In genomic region chr19:35011737-35012682, GRCh38 we compare ENCODE assay signal across 16 cellular contexts. TPM values are rescaled to one million over a fixed set of nuclear protein-coding genes. Genes with fewer than 3 reads are reported as not detected.
DNase-seq lines count a peak whose midpoint lies in the region; ATAC-seq and TF ChIP-seq lines count a peak whose summit lies in the region.
"Had no signal": no experiment of that assay in that cellular context is flagged by ENCODE, and none has a peak within 500 bp of the region (broad histone marks: within the 10 kb centered on the region; RNA-seq: fewer than 3 reads in every experiment).

No MANE protein-coding gene starts in this region.

- ATAC-seq in activated CD4-positive, alpha-beta T cell treated with anti-CD3 and anti-CD28 coated beads for 36 hours = no peak
- ATAC-seq in T-helper 17 cell = no peak
- no peak for ATAC-seq in GM18907 (IDR thresholded peaks at IDR 0.05; ENCODE audit: unreplicated experiment)

- H4K8ac ChIP-seq in mesenchymal stem cell (ENCODE audit: low read length) = no peak overlapping the region

- peaks cover 28 to 100% (median 80%) of the 10 kb centered on the region in 6 donors for H3K4me1 ChIP-seq in spleen
- peaks cover 4% of the 10 kb centered on the region for H3K4me1 ChIP-seq in mesenchymal stem cell (ENCODE audit: control insufficient read depth, insufficient read depth, low read depth, low read length)
- H3K4me1 ChIP-seq: foreskin keratinocyte had no signal

- no peak for DNase-seq in activated CD4-positive, alpha-beta T cell treated with anti-CD3 and anti-CD28 coated beads for 36 hours
- no peak for DNase-seq in activated CD4-positive, alpha-beta T cell treated with anti-CD3 and anti-CD28 coated beads for 48 hours
- DNase-seq in T-helper 17 cell (no peak), endothelial cell (ENCODE audit: low spot score) (no peak), spleen (no peak), mesenchymal stem cell (no peak)
- no peak for DNase-seq in stimulated activated CD4-positive, alpha-beta T cell treated with anti-CD3 and anti-CD28 coated beads, Interleukin-4, amount 100 ng/mL, for 24 hours
- DNase-seq: foreskin keratinocyte had no signal

- H3K9me3 ChIP-seq in T-helper 17 cell (ENCODE audit: control insufficient read depth, low read length, poor library complexity, severe bottlenecking) = no peaks in the 10 kb centered on the region
- H3K9me3 ChIP-seq in spleen = no peaks in the 10 kb centered on the region
- H3K9me3 ChIP-seq in mesenchymal stem cell (ENCODE audit: control insufficient read depth, low read length) = no peaks in the 10 kb centered on the region
- H3K9me3 ChIP-seq: adrenal gland, right lobe of liver, thoracic aorta had no signal

- H3K18ac ChIP-seq in mesenchymal stem cell (ENCODE audit: low read depth in 1 of 2, low read length in 2 of 2) = no peak overlapping the region

- peak overlapping the region; percentile 44 to 99 (median 73) for H3K27ac ChIP-seq in spleen
- H3K27ac ChIP-seq in mesenchymal stem cell (ENCODE audit: low read length, poor library complexity, severe bottlenecking) = no peak overlapping the region
- H3K27ac ChIP-seq: foreskin keratinocyte, right lobe of liver, SK-N-MC, thoracic aorta had no signal

- peak overlapping the region; percentile 77 for H3K27ac Mint-ChIP-seq in activated CD4-positive, alpha-beta T cell treated with anti-CD3 and anti-CD28 coated beads for 36 hours
- H3K27ac Mint-ChIP-seq in T-helper 17 cell (peak overlapping the region; percentile 98), endothelial cell (ENCODE audit: unreplicated experiment) (peak overlapping the region; percentile 40)

- H3K4me3 ChIP-seq in spleen (peak overlapping the region in 1 of 8 donors; percentile 47), mesenchymal stem cell (ENCODE audit: insufficient read depth in 1 of 2, low read depth in 1 of 2, low read length in 2 of 2) (no peak overlapping the region)
- H3K4me3 ChIP-seq: adrenal gland, right lobe of liver, SK-N-MC, thoracic aorta had no signal

- intact Hi-C loops in activated CD4-positive, alpha-beta T cell treated with anti-CD3 and anti-CD28 coated beads for 36 hours (cut with DNase I, micrococcal nuclease) = loop anchor here in 1 of 2 experiments (5.0 kb wide), 1 partner anchor 280 kb away; the partner anchor contains the start of gene ZNF181
- intact Hi-C loops in spleen (cut with DNase I; ENCODE audit: low total_unique reads) = loop anchor here (2.0 kb wide), 1 partner anchor 39 kb away; no protein-coding TSS in a partner anchor

- H3K36me3 Mint-ChIP-seq in activated CD4-positive, alpha-beta T cell treated with anti-CD3 and anti-CD28 coated beads for 36 hours (ENCODE audit: low read depth) = peaks cover 63% of the 10 kb centered on the region
- H3K36me3 Mint-ChIP-seq in T-helper 17 cell (ENCODE audit: low read depth) (peaks cover 3% of the 10 kb centered on the region), endothelial cell (ENCODE audit: low read depth, unreplicated experiment) (peaks cover 40% of the 10 kb centered on the region)

- H4K91ac ChIP-seq in mesenchymal stem cell (ENCODE audit: low read length) = no peak overlapping the region

- H3K4ac ChIP-seq in mesenchymal stem cell (ENCODE audit: low read depth in 1 of 2, low read length in 2 of 2) = no peak overlapping the region

- H2BK120ac ChIP-seq in mesenchymal stem cell (ENCODE audit: low read depth, low read length) = no peak overlapping the region

- H3K27me3 Mint-ChIP-seq in activated CD4-positive, alpha-beta T cell treated with anti-CD3 and anti-CD28 coated beads for 36 hours = no peaks in the 10 kb centered on the region
- H3K27me3 Mint-ChIP-seq in T-helper 17 cell = no peaks in the 10 kb centered on the region
- H3K27me3 Mint-ChIP-seq in endothelial cell (ENCODE audit: unreplicated experiment) = peaks cover 7% of the 10 kb centered on the region

- 75 to 85% (median 80%) methylated on average over 9 to 18 of the region's 18 CpGs for WGBS in spleen, 5 donors
- 97% methylated on average over 17 of the region's 18 CpGs for WGBS in mesenchymal stem cell

- no peak overlapping the region for H3K23ac ChIP-seq in mesenchymal stem cell (ENCODE audit: low read length in 2 of 2)

- TF ChIP-seq CTCF in endothelial cell (IDR thresholded peaks at IDR 0.05; ENCODE audit: unreplicated experiment) (no peak), spleen (IDR thresholded peaks at IDR 0.05 in 8 of 11, conservative IDR thresholded peaks at IDR 0.05 in 3 of 11) (no peak)

- H3K9me3 Mint-ChIP-seq in activated CD4-positive, alpha-beta T cell treated with anti-CD3 and anti-CD28 coated beads for 36 hours (ENCODE audit: low read depth) = no peaks in the 10 kb centered on the region
- H3K9me3 Mint-ChIP-seq in endothelial cell (ENCODE audit: unreplicated experiment) = no peaks in the 10 kb centered on the region

- H3K27me3 ChIP-seq in spleen (replicated peaks in 1 of 7) (no peaks in the 10 kb centered on the region), mesenchymal stem cell (ENCODE audit: control insufficient read depth in 1 of 2, insufficient read depth in 1 of 2, low read length in 2 of 2) (no peaks in the 10 kb centered on the region)
- H3K27me3 ChIP-seq: adrenal gland, dorsolateral prefrontal cortex, foreskin keratinocyte, right lobe of liver had no signal

- peaks cover 67% of the 10 kb centered on the region for H3K4me1 Mint-ChIP-seq in activated CD4-positive, alpha-beta T cell treated with anti-CD3 and anti-CD28 coated beads for 36 hours
- H3K4me1 Mint-ChIP-seq in T-helper 17 cell (peaks cover 43% of the 10 kb centered on the region), endothelial cell (ENCODE audit: unreplicated experiment) (peaks cover 14% of the 10 kb centered on the region)

- H2AFZ ChIP-seq in mesenchymal stem cell (ENCODE audit: low read depth, low read length) = no peak overlapping the region

- CTCF ChIA-PET in activated CD4-positive, alpha-beta T cell treated with anti-CD3 and anti-CD28 coated beads for 36 hours (lab: Charles Lee) = interaction anchor here (0.7 to 10.4 kb wide), 9 partner anchors 11 to 106 kb away, joined by 4 to 124 read pairs (median 5); no protein-coding TSS in a partner anchor

- no peak overlapping the region for H2BK15ac ChIP-seq in mesenchymal stem cell (ENCODE audit: low read depth, poor library complexity, severe bottlenecking)

- TF ChIP-seq POLR2A in spleen (IDR thresholded peaks at IDR 0.05) = no peak

- POLR2A ChIA-PET in activated CD4-positive, alpha-beta T cell treated with anti-CD3 and anti-CD28 coated beads for 36 hours (lab: Charles Lee) = no interaction called here

- H3K4me3 Mint-ChIP-seq in activated CD4-positive, alpha-beta T cell treated with anti-CD3 and anti-CD28 coated beads for 36 hours = no peak overlapping the region
- H3K4me3 Mint-ChIP-seq in T-helper 17 cell (peak overlapping the region; percentile 95), endothelial cell (ENCODE audit: unreplicated experiment) (peak overlapping the region; percentile 56)

- H3K79me1 ChIP-seq in mesenchymal stem cell (replicated peaks; ENCODE audit: low read length, poor library complexity, severe bottlenecking) = peaks cover 35% of the 10 kb centered on the region

- H3K14ac ChIP-seq in mesenchymal stem cell (ENCODE audit: low read length in 2 of 2) = no peak overlapping the region

- no peak overlapping the region for H3K9ac ChIP-seq in mesenchymal stem cell (ENCODE audit: low read length)

- H3K36me3 ChIP-seq in spleen = peaks cover 3 to 93% (median 56%) of the 10 kb centered on the region in 6 donors
- peaks cover 56 to 74% of the 10 kb centered on the region in 2 experiments for H3K36me3 ChIP-seq in mesenchymal stem cell (ENCODE audit: control insufficient read depth in 1 of 2, insufficient read depth in 2 of 2, low read depth in 1 of 2, low read length in 2 of 2)

- H3K4me2 ChIP-seq in mesenchymal stem cell (ENCODE audit: low read length, poor library complexity, severe bottlenecking) = no peak overlapping the region

- H2BK12ac ChIP-seq in mesenchymal stem cell (ENCODE audit: low read length in 2 of 2) = no peak overlapping the region

- H2BK5ac ChIP-seq in mesenchymal stem cell (ENCODE audit: low read depth, low read length, poor library complexity, severe bottlenecking) = no peak overlapping the region

- H2AK5ac ChIP-seq in mesenchymal stem cell (ENCODE audit: low read length, severe bottlenecking) = no peak overlapping the region

RNA-seq across cellular contexts. Expression of gene GRAMD1A, which starts 11.9 kb away (rescaled TPM):
- 100 to 1,000 TPM; 185 to 227 TPM for total RNA-seq in activated CD4-positive, alpha-beta T cell treated with anti-CD3 and anti-CD28 coated beads for 36 hours
- total RNA-seq in T-helper 17 cell = 100 to 1,000 TPM; 153 to 162 TPM
- 156 TPM for total RNA-seq in endothelial cell (ENCODE audit: unreplicated experiment)
- 100 to 1,000 TPM in 5 of 7 donors, 10 to 100 TPM in 2; 80.3 to 177 (median 118) TPM for total RNA-seq in spleen
- 10 to 100 TPM; 30.0 to 63.2 (median 30.4) TPM for polyA plus RNA-seq in spleen
- polyA plus RNA-seq in mesenchymal stem cell (2013, experiment 1 of 2) = 54.4 TPM
- polyA plus RNA-seq in mesenchymal stem cell (2013, experiment 2 of 2) = 53.5 TPM

RNA-seq across cellular contexts. Expression of gene SCN1B, which starts 18.3 kb away (rescaled TPM):
- total RNA-seq in activated CD4-positive, alpha-beta T cell treated with anti-CD3 and anti-CD28 coated beads for 36 hours = 1 to 10 TPM; 1.3 to 1.6 TPM
- total RNA-seq in T-helper 17 cell (1 to 10 TPM; 1.9 to 6.2 TPM), endothelial cell (ENCODE audit: unreplicated experiment) (0.62 TPM), spleen (10 to 100 TPM; 11.3 to 28.1 (median 16.7) TPM)
- 1 to 10 TPM; 3.7 to 7.4 (median 5.9) TPM for polyA plus RNA-seq in spleen
- 4.9 TPM for polyA plus RNA-seq in mesenchymal stem cell (2013, experiment 1 of 2)
- polyA plus RNA-seq in mesenchymal stem cell (2013, experiment 2 of 2) = 5.4 TPM

RNA-seq across cellular contexts. Expression of gene HPN, which starts 29.5 kb away (rescaled TPM):
- under 1 TPM in 1 of 2 experiments, not detected in 1; 0.09 TPM for total RNA-seq in activated CD4-positive, alpha-beta T cell treated with anti-CD3 and anti-CD28 coated beads for 36 hours
- total RNA-seq in T-helper 17 cell = under 1 TPM in 1 of 2 donors, not detected in 1; 0.89 TPM
- total RNA-seq in endothelial cell (ENCODE audit: unreplicated experiment) = 1.3 TPM
- total RNA-seq in spleen = 1 to 10 TPM; 1.0 to 4.3 (median 2.4) TPM
- polyA plus RNA-seq in spleen = 1 to 10 TPM in 2 of 3 donors, under 1 TPM in 1; 0.86 to 2.4 (median 1.1) TPM
- 0.21 TPM for polyA plus RNA-seq in mesenchymal stem cell (2013, experiment 1 of 2)
- polyA plus RNA-seq in mesenchymal stem cell (2013, experiment 2 of 2) = 0.15 TPM
- total RNA-seq: A673, foreskin keratinocyte, myocyte had no signal
- polyA plus RNA-seq: foreskin keratinocyte had no signal

RNA-seq across cellular contexts. Expression of gene ZNF792, which starts 48.0 kb away (rescaled TPM):
- 1 to 10 TPM; 5.6 to 5.7 TPM for total RNA-seq in activated CD4-positive, alpha-beta T cell treated with anti-CD3 and anti-CD28 coated beads for 36 hours
- total RNA-seq in T-helper 17 cell (10 to 100 TPM; 15.1 to 15.5 TPM), endothelial cell (ENCODE audit: unreplicated experiment) (68.6 TPM), spleen (10 to 100 TPM; 10.4 to 22.9 (median 16.6) TPM)
- 1 to 10 TPM; 1.5 to 3.0 (median 1.6) TPM for polyA plus RNA-seq in spleen
- 3.2 TPM for polyA plus RNA-seq in mesenchymal stem cell (2013, experiment 1 of 2)
- 3.4 TPM for polyA plus RNA-seq in mesenchymal stem cell (2013, experiment 2 of 2)

Comparison
In these comparisons a context has a peak if more than half of its experiments do, and no peak if none do; other contexts are left out.
1. H3K27ac Mint-ChIP-seq: peak in every context shown above with its lines; median percentile 98 in T-helper 17 cell; 77 in activated CD4-positive, alpha-beta T cell treated with anti-CD3 and anti-CD28 coated beads for 36 hours; 40 in endothelial cell.